Comparison of ENCODE assay signal across 1 cellular context in genomic region chr18:59799383-59800015, GRCh38.
TF ChIP-seq lines count a peak whose summit lies in the region.

No MANE protein-coding gene starts in this region.

TF ChIP-seq in IMR-90, 13 proteins besides CTCF, POLR2A, EP300 and RAD21 (continued from another document):
- TF ChIP-seq ELK1 (IDR thresholded peaks at IDR 0.05; ENCODE audit: borderline replicate concordance, low read depth, low read length): no peak
- TF ChIP-seq USF2 (IDR thresholded peaks at IDR 0.05; ENCODE audit: low read depth, low read length): no peak
- no peak for TF ChIP-seq SMC3 (IDR thresholded peaks at IDR 0.05; ENCODE audit: low read depth, low read length)
- no peak for TF ChIP-seq RCOR1 (IDR thresholded peaks at IDR 0.05; ENCODE audit: insufficient replicate concordance, low read length)
- TF ChIP-seq NFE2L2 (IDR thresholded peaks at IDR 0.05; ENCODE audit: low read depth, low read length): no peak
- TF ChIP-seq BHLHE40 (IDR thresholded peaks at IDR 0.05; ENCODE audit: low read depth, low read length): no peak
- TF ChIP-seq FOS (IDR thresholded peaks at IDR 0.05; ENCODE audit: low read depth, low read length): no peak
